Comparison of ENCODE assay signal across 21 cellular contexts in the genomic region with DNA sequence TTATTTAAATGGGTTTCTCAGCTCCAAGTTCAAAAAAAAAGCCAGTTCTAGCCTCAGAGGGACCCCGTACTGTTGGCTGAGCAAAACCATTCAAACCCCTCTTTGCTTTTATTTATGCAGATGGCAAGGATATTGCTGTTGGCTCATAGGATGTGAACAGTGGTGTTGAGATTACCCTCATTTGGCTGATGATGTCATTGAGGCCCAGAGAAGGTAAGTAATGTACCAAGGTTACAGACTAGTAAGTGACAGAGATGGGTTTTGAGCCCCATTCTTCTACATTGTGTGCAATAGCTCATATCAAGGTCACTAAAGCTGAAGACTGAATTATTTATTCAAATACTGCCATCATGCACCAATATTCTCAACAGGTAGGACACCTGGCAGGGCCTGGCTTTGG.
DNase-seq lines count a peak whose midpoint lies in the region; ATAC-seq, FAIRE-seq and TF ChIP-seq lines count a peak whose summit lies in the region.
"Had no signal": no experiment of that assay in that cellular context is flagged by ENCODE, and none has a peak within 500 bp of the region (broad histone marks: within the 10 kb centered on the region; RNA-seq: fewer than 3 reads in every experiment).

No MANE protein-coding gene starts in this region.

- H4K20me1 ChIP-seq in HepG2 (ENCODE audit: insufficient read depth, low read length) (no peaks in the 10 kb centered on the region), Loucy (ENCODE audit: insufficient read depth, low read length, poor library complexity, severe bottlenecking) (no peaks in the 10 kb centered on the region)
- H4K20me1 ChIP-seq: BLaER1 had no signal

- TF ChIP-seq POLR2A in HepG2 (IDR thresholded peaks at IDR 0.05; ENCODE audit: insufficient read depth in 1 of 2, low read depth in 2 of 2, low read length in 2 of 2) (no peak), right lobe of liver (IDR thresholded peaks at IDR 0.05) (no peak), esophagus muscularis mucosa (IDR thresholded peaks at IDR 0.05; ENCODE audit: low read depth) (no peak), thyroid gland (IDR thresholded peaks at IDR 0.05) (no peak)

- H3K79me2 ChIP-seq in HepG2 (ENCODE audit: insufficient read depth, low read length) (no peaks in the 10 kb centered on the region), Loucy (ENCODE audit: insufficient read depth, low read length) (peaks cover 21% of the 10 kb centered on the region)

- no peaks in the 10 kb centered on the region for H3K9me3 ChIP-seq in HepG2 (ENCODE audit: low read length)
- no peaks in the 10 kb centered on the region for H3K9me3 ChIP-seq in right lobe of liver
- H3K9me3 ChIP-seq in Loucy (ENCODE audit: insufficient read depth, low read depth, low read length) = no peaks in the 10 kb centered on the region
- no peaks in the 10 kb centered on the region for H3K9me3 ChIP-seq in esophagus muscularis mucosa
- H3K9me3 ChIP-seq in thyroid gland = no peaks in the 10 kb centered on the region
- H3K9me3 ChIP-seq: A549, BLaER1 had no signal

- H3F3A ChIP-seq in Loucy (ENCODE audit: low read depth) = no peaks in the 10 kb centered on the region

- 5% methylated on average over 1 of the region's 1 CpG for WGBS in HepG2 (ENCODE audit: low lambda C conversion rate)
- WGBS in right lobe of liver (ENCODE audit: insufficient coverage, low coverage, low lambda C conversion rate, missing lambda C conversion rate) = 79% methylated on average over 1 of the region's 1 CpG
- WGBS in esophagus muscularis mucosa = 82% methylated on average over 1 of the region's 1 CpG
- 88 to 98% methylated on average over 1 of the region's 1 CpG for WGBS in thyroid gland, 2 donors

- H3K4me3 ChIP-seq in HepG2 (replicated peaks in 1 of 3; ENCODE audit: insufficient read depth in 1 of 3, low read depth in 2 of 3, low read length in 3 of 3) (no peak overlapping the region), right lobe of liver (no peak overlapping the region), Loucy (ENCODE audit: low read length, poor library complexity, severe bottlenecking) (no peak overlapping the region), esophagus muscularis mucosa (no peak overlapping the region), thyroid gland (replicated peaks in 1 of 3) (no peak overlapping the region), coronary artery (no peak overlapping the region)
- H3K4me3 ChIP-seq: A549, BLaER1 had no signal

- H3K27ac ChIP-seq in HepG2 (ENCODE audit: extremely low read length, insufficient read depth, low read length) = no peak overlapping the region
- no peak overlapping the region for H3K27ac ChIP-seq in right lobe of liver
- H3K27ac ChIP-seq in esophagus muscularis mucosa (replicated peaks in 1 of 4) = no peak overlapping the region
- peak overlapping the region; percentile 53 to 78 (median 75) for H3K27ac ChIP-seq in thyroid gland
- H3K27ac ChIP-seq in coronary artery = no peak overlapping the region
- H3K27ac ChIP-seq: 22Rv1, A549, BLaER1 had no signal

- intact Hi-C loops in HepG2 (cut with micrococcal nuclease; ENCODE audit: unreplicated experiment) = no loop called here
- intact Hi-C loops in right lobe of liver (cut with DNase I) = no loop called here
- intact Hi-C loops in esophagus muscularis mucosa (cut with DNase I) = no loop called here
- intact Hi-C loops in thyroid gland (cut with DNase I) = loop anchor here (5.0 kb wide), 1 partner anchor 185 kb away; the partner anchor contains the start of gene GCNT1

- in situ Hi-C loops in HepG2 (cut with HindIII; ENCODE audit: extremely low pct_ligation_motif_present, low pct_unique_long_range_greater_than_20kb) = no loop called here

- H3K27me3 ChIP-seq in HepG2 (ENCODE audit: control insufficient read depth in 1 of 2, insufficient read depth in 2 of 2, low read length in 2 of 2) (peaks cover 0 to 9% of the 10 kb centered on the region in 2 experiments; a peak in 2 of 5 replicates), right lobe of liver (no peaks in the 10 kb centered on the region), Loucy (ENCODE audit: insufficient read depth, low read length, poor library complexity, severe bottlenecking) (no peaks in the 10 kb centered on the region), esophagus muscularis mucosa (no peaks in the 10 kb centered on the region), thyroid gland (no peaks in the 10 kb centered on the region)
- H3K27me3 ChIP-seq: BLaER1 had no signal

- BruUV-seq in HepG2 (replicated peaks; lab: Mats Ljungman, UMichigan) = no TSS peak

- TF ChIP-seq EP300 in HepG2 (IDR thresholded peaks at IDR 0.05; ENCODE audit: low read depth in 2 of 2, low read length in 2 of 2) (no peak), HepG2 (CRISPR knock-in tag; IDR thresholded peaks at IDR 0.05; ENCODE audit: borderline replicate concordance) (no peak), esophagus muscularis mucosa (IDR thresholded peaks at IDR 0.05) (no peak)

- no peak overlapping the region for H3K4me2 ChIP-seq in HepG2 (ENCODE audit: low read depth, low read length)
- no peak overlapping the region for H3K4me2 ChIP-seq in Loucy (ENCODE audit: low read depth, low read length, poor library complexity, severe bottlenecking)
- H3K4me2 ChIP-seq: A549, BLaER1 had no signal

- H3K36me3 ChIP-seq in HepG2 (replicated peaks in 1 of 2; ENCODE audit: control insufficient read depth in 1 of 2, insufficient read depth in 2 of 2, low read length in 2 of 2) (no peaks in the 10 kb centered on the region), right lobe of liver (no peaks in the 10 kb centered on the region), Loucy (ENCODE audit: insufficient read depth, low read length) (peaks cover 9% of the 10 kb centered on the region; the same call in 1 of the 2 replicates), esophagus muscularis mucosa (peaks cover 0 to 88% (median 26%) of the 10 kb centered on the region in 4 donors), thyroid gland (no peaks in the 10 kb centered on the region)
- H3K36me3 ChIP-seq: BLaER1 had no signal

- TF ChIP-seq RAD21 in HepG2 (CRISPR knock-in tag; IDR thresholded peaks at IDR 0.05) = no peak

- DNase-seq in HepG2 (ENCODE audit: low spot score) (no peak), right lobe of liver (no peak), esophagus muscularis mucosa (ENCODE audit: extremely low spot score) (peak; percentile 34), thyroid gland (no peak), GM03348 (ENCODE audit: low spot score) (no peak), coronary artery (ENCODE audit: low spot score) (no peak)
- DNase-seq: AML-193; CD4-positive, alpha-beta memory T cell; DMS153; DMS79; GDM1; H9; KG1 had no signal

- POLR2A ChIA-PET in HepG2 (lab: Yijun Ruan, JAX) = no interaction called here

- no peaks in the 10 kb centered on the region for H3K4me1 ChIP-seq in HepG2 (ENCODE audit: insufficient read depth, low read length)
- H3K4me1 ChIP-seq in right lobe of liver = no peaks in the 10 kb centered on the region
- peaks cover 68% of the 10 kb centered on the region for H3K4me1 ChIP-seq in Loucy (ENCODE audit: insufficient read depth, low read length, poor library complexity, severe bottlenecking)
- H3K4me1 ChIP-seq in esophagus muscularis mucosa = peaks cover 0 to 16% (median 13%) of the 10 kb centered on the region in 4 donors
- H3K4me1 ChIP-seq in thyroid gland = peaks cover 22 to 32% of the 10 kb centered on the region in 2 donors
- H3K4me1 ChIP-seq: A549 had no signal

- ATAC-seq in HepG2 (no peak), right lobe of liver (no peak), GM18870 (IDR thresholded peaks at IDR 0.05; ENCODE audit: unreplicated experiment) (no peak)
- ATAC-seq: A549 had no signal

- H3K9ac ChIP-seq in HepG2 (ENCODE audit: insufficient read depth, low read depth, low read length) = no peak overlapping the region
- H3K9ac ChIP-seq in Loucy (ENCODE audit: low read depth, low read length, poor library complexity, severe bottlenecking) = peak overlapping the region; percentile 9
- H3K9ac ChIP-seq: BLaER1 had no signal

- TF ChIP-seq CTCF in HepG2 (CRISPR knock-in tag; IDR thresholded peaks at IDR 0.05) (no peak), right lobe of liver (IDR thresholded peaks at IDR 0.05) (no peak), Loucy (conservative IDR thresholded peaks at IDR 0.05; ENCODE audit: low read length) (no peak), esophagus muscularis mucosa (IDR thresholded peaks at IDR 0.05) (no peak), thyroid gland (IDR thresholded peaks at IDR 0.05) (no peak), coronary artery (IDR thresholded peaks at IDR 0.05) (no peak)

- CTCF ChIA-PET in HepG2 (lab: Yijun Ruan, JAX; ENCODE audit: low intra/inter-chr PET ratio, low total read pairs) = no interaction called here

- no peaks in the 10 kb centered on the region for H3K9me2 ChIP-seq in Loucy (replicated peaks; ENCODE audit: low read depth, low read length)

- no peak overlapping the region for H2AFZ ChIP-seq in HepG2 (ENCODE audit: low read length)
- no peak overlapping the region for H2AFZ ChIP-seq in Loucy (ENCODE audit: low read length)

- FAIRE-seq in HepG2 (lab: Jason Lieb, UNC) = no peak
- FAIRE-seq: A549, GM18507, H1, HTR-8/SVneo had no signal

TF ChIP-seq in HepG2, 621 proteins besides CTCF, POLR2A, EP300 and RAD21:
- peak; percentile 69 for TF ChIP-seq ATF7 (IDR thresholded peaks at IDR 0.05)
- TF ChIP-seq ATF7 (CRISPR knock-in tag; IDR thresholded peaks at IDR 0.05) = no peak
- TF ChIP-seq ZFP62 (CRISPR knock-in tag; IDR thresholded peaks at IDR 0.05) = no peak

Comparison
In these comparisons a context has a peak if more than half of its experiments do, and no peak if none do; other contexts are left out.
1. H3K27ac ChIP-seq: peak in thyroid gland (3 of 3); none in HepG2 (single experiment), right lobe of liver (0 of 3), esophagus muscularis mucosa (0 of 4) and coronary artery (0 of 2).